ENCODE assay signal across 8 cellular contexts in genomic region chr5:55308254-55308836, GRCh38. TPM values are rescaled to one million over a fixed set of nuclear protein-coding genes. Genes with fewer than 3 reads are reported as not detected.
DNase-seq lines count a peak whose midpoint lies in the region; ATAC-seq and TF ChIP-seq lines count a peak whose summit lies in the region.

No MANE protein-coding gene starts in this region.

- DNase-seq in A172 (ENCODE audit: low spot score) (peak; percentile 32), ELR (ENCODE audit: low read depth) (peak; percentile 47), HL-60 (ENCODE audit: low read depth in 1 of 2, low spot score in 1 of 2) (peak in 1 of 2 experiments; percentile 3), WERI-Rb-1 (peak; percentile 8), foreskin fibroblast (peak in 1 of 2 donors; percentile 35), gastrocnemius medialis (peak; percentile 3 to 21), globus pallidus (ENCODE audit: low spot score) (no peak), activated T-cell treated with anti-CD3 and anti-CD28 coated beads for 4 hours (no peak)

- intact Hi-C loops in gastrocnemius medialis (cut with DNase I; ENCODE audit: low total_unique reads): loop anchor here (5.0 to 10.0 kb wide), 3 partner anchors 136 to 1606 kb away; partner anchors contain the start of genes CDC20B and PLPP1

- H3K36me3 ChIP-seq in WERI-Rb-1: peaks cover 8% of the 10 kb centered on the region
- H3K36me3 ChIP-seq in gastrocnemius medialis: no peaks in the 10 kb centered on the region

- H3K27ac ChIP-seq in HL-60 (replicated peaks) (peak overlapping the region; percentile 87), WERI-Rb-1 (peak overlapping the region; percentile 97), gastrocnemius medialis (peak overlapping the region; percentile 86 to 96 (median 95))

- no peak for TF ChIP-seq POLR2A in gastrocnemius medialis (IDR thresholded peaks at IDR 0.05)

- H3K27me3 ChIP-seq in HL-60 (ENCODE audit: insufficient read depth, poor library complexity, severe bottlenecking): no peaks in the 10 kb centered on the region
- no peaks in the 10 kb centered on the region for H3K27me3 ChIP-seq in WERI-Rb-1 (ENCODE audit: insufficient read depth, low read depth, severe bottlenecking)
- H3K27me3 ChIP-seq in gastrocnemius medialis: no peaks in the 10 kb centered on the region

- TF ChIP-seq CTCF in HL-60 (IDR thresholded peaks at IDR 0.05; ENCODE audit: insufficient read depth, low read length): no peak
- no peak for TF ChIP-seq CTCF in WERI-Rb-1 (IDR thresholded peaks at IDR 0.05; ENCODE audit: low read depth, low read length)
- peak; percentile 20 for TF ChIP-seq CTCF in foreskin fibroblast (IDR thresholded peaks at IDR 0.05; ENCODE audit: low read depth, low read length)
- no peak for TF ChIP-seq CTCF in gastrocnemius medialis (IDR thresholded peaks at IDR 0.05 in 4 of 5, conservative IDR thresholded peaks at IDR 0.05 in 1 of 5)

- H3K9me3 ChIP-seq in WERI-Rb-1 (ENCODE audit: severe bottlenecking): no peaks in the 10 kb centered on the region
- H3K9me3 ChIP-seq in gastrocnemius medialis: no peaks in the 10 kb centered on the region

- H3K4me1 ChIP-seq in gastrocnemius medialis: peaks cover 53 to 67% of the 10 kb centered on the region in 2 donors

- in situ Hi-C loops in gastrocnemius medialis (cut with MboI; ENCODE audit: low sequenced_read_pairs in 4 of 4): loop anchor here in 2 of 4 donors (25.0 kb wide), 2 partner anchors 654 to 1904 kb away; no protein-coding TSS in a partner anchor

- H3K4me3 ChIP-seq in HL-60 (replicated peaks; ENCODE audit: insufficient read depth, low read length) (peak overlapping the region; percentile 69), WERI-Rb-1 (ENCODE audit: low read depth, low read length) (peak overlapping the region; percentile 100), foreskin fibroblast (ENCODE audit: low read depth in 1 of 2, low read length in 2 of 2) (peak overlapping the region; percentile 91 to 97), gastrocnemius medialis (peak overlapping the region; percentile 64 to 97 (median 86))

- ATAC-seq in gastrocnemius medialis: peak in 1 of 2 donors; percentile 35

RNA-seq across cellular contexts. Expression of gene MTREX, which starts 0.6 kb away (rescaled TPM):
- 91.4 and 119 TPM in 2 replicates for total RNA-seq in A172 (2014; rRNA removed; shearing (Covaris generic))
- 100 to 1,000 TPM in 2 of 4 donors, 10 to 100 TPM in 2; 92.4 to 124 (median 109) TPM for total RNA-seq in gastrocnemius medialis

RNA-seq across cellular contexts. Expression of gene DHX29, which starts 0.9 kb away (rescaled TPM):
- 47.8 and 61.9 TPM in 2 replicates for total RNA-seq in A172 (2014; rRNA removed; shearing (Covaris generic))
- total RNA-seq in gastrocnemius medialis: 10 to 100 TPM; 33.1 to 44.6 (median 41.0) TPM

Comparison
In these comparisons a context has a peak if more than half of its experiments do, and no peak if none do; other contexts are left out.
1. DNase-seq: peak in A172 (single experiment), ELR (single experiment), WERI-Rb-1 (single experiment) and gastrocnemius medialis (2 of 2); none in globus pallidus (single experiment) and activated T-cell treated with anti-CD3 and anti-CD28 coated beads for 4 hours (single experiment).
2. Peak in every context shown above with its lines, with median percentiles within 50 percentile points of each other: H3K27ac ChIP-seq and H3K4me3 ChIP-seq.